ENCODE assay signal across 8 cellular contexts in genomic region chr15:80779658-80780415, GRCh38. TPM values are rescaled to one million over a fixed set of nuclear protein-coding genes. Genes with fewer than 3 reads are reported as not detected.
A peak's percentile ranks its signal among the peaks of the same experiment; 100 is the strongest.
DNase-seq lines count a peak whose midpoint lies in the region; ATAC-seq and TF ChIP-seq lines count a peak whose summit lies in the region.

No MANE protein-coding gene starts in this region.

- TF ChIP-seq CTCF in endothelial cell (IDR thresholded peaks at IDR 0.05; ENCODE audit: unreplicated experiment): no peak

- peak; percentile 14 for DNase-seq in NCI-H2227 (lab: John Stamatoyannopoulos, UW; ENCODE audit: unreplicated experiment)
- no peak for DNase-seq in NCI-H2227 treated with DMSO at 0.1 percent for 48 hours (lab: John Stamatoyannopoulos, UW)
- peak; percentile 14 for DNase-seq in NCI-H774 (lab: John Stamatoyannopoulos, UW)
- DNase-seq in endothelial cell (ENCODE audit: low spot score): peak; percentile 33

- no peak overlapping the region for H3K27ac ChIP-seq in muscle layer of colon (ENCODE audit: low read depth, low read length)

- H3K9me3 ChIP-seq in muscle layer of colon (ENCODE audit: low read length): no peaks in the 10 kb centered on the region

- no peaks in the 10 kb centered on the region for H3K36me3 ChIP-seq in muscle layer of colon (ENCODE audit: insufficient read depth, low read length)

- peaks cover 7% of the 10 kb centered on the region for H3K27me3 Mint-ChIP-seq in endothelial cell (ENCODE audit: unreplicated experiment)

- H3K4me3 Mint-ChIP-seq in endothelial cell (ENCODE audit: unreplicated experiment): peak overlapping the region; percentile 1

- H3K4me3 ChIP-seq in muscle layer of colon (ENCODE audit: low read depth in 1 of 2, low read length in 2 of 2): peak overlapping the region; percentile 54 to 62

- ATAC-seq in GM21367 (IDR thresholded peaks at IDR 0.05; ENCODE audit: unreplicated experiment) (no peak), GM18511 (IDR thresholded peaks at IDR 0.05; ENCODE audit: unreplicated experiment) (no peak), HG02588 (IDR thresholded peaks at IDR 0.05; ENCODE audit: unreplicated experiment) (no peak)

- peaks cover 21% of the 10 kb centered on the region for H3K4me1 Mint-ChIP-seq in endothelial cell (ENCODE audit: unreplicated experiment)

- no peaks in the 10 kb centered on the region for H3K36me3 Mint-ChIP-seq in endothelial cell (ENCODE audit: low read depth, unreplicated experiment)

- H3K27me3 ChIP-seq in muscle layer of colon (ENCODE audit: control insufficient read depth in 1 of 2, insufficient read depth in 2 of 2, low read length in 2 of 2): peaks cover 14 to 19% of the 10 kb centered on the region in 2 donors

- H3K9ac ChIP-seq in muscle layer of colon (ENCODE audit: low read length): no peak overlapping the region

- peaks cover 20% of the 10 kb centered on the region for H3K4me1 ChIP-seq in muscle layer of colon (ENCODE audit: insufficient read depth, low read length)

- H3K27ac Mint-ChIP-seq in endothelial cell (ENCODE audit: unreplicated experiment): no peak overlapping the region

- no peaks in the 10 kb centered on the region for H3K9me3 Mint-ChIP-seq in endothelial cell (ENCODE audit: unreplicated experiment)

RNA-seq across cellular contexts. Expression of gene CEMIP, which starts 0.7 kb away (rescaled TPM):
- total RNA-seq in endothelial cell (ENCODE audit: unreplicated experiment): not detected
